Comparison of ENCODE assay signal across 8 cellular contexts in genomic region chr20:20712474-20713243, GRCh38. TPM values are rescaled to one million over a fixed set of nuclear protein-coding genes. Genes with fewer than 3 reads are reported as not detected.
A peak's percentile ranks its signal among the peaks of the same experiment; 100 is the strongest.
DNase-seq lines count a peak whose midpoint lies in the region; ATAC-seq, FAIRE-seq and TF ChIP-seq lines count a peak whose summit lies in the region.

TSS of gene RALGAPA2 (minus strand) at chr20:20712644. CDS start at chr20:20712480, 164 bp downstream.

- H3K27ac ChIP-seq in C4-2B (peak within 1 kb of the TSS; percentile 61), HepG2 (ENCODE audit: extremely low read length, insufficient read depth, low read length) (peak within 1 kb of the TSS; percentile 77)

- H3K4me1 ChIP-seq in HepG2 (ENCODE audit: insufficient read depth, low read length): peaks cover 34% of the 10 kb centered on the region

- DNase-seq in NCI-H82 (lab: John Stamatoyannopoulos, UW) (peak; percentile 99), dermis microvascular lymphatic vessel endothelial cell (ENCODE audit: low read depth in 2 of 2) (peak; percentile 98 to 99), HepG2 (ENCODE audit: low spot score) (peak; percentile 100)
- peak; percentile 97 to 98 for DNase-seq in activated CD4-positive, alpha-beta T cell treated with anti-CD3 and anti-CD28 coated beads, Interleukin-2, amount 50 U/mL, for 48 hours
- DNase-seq in stimulated activated CD4-positive, alpha-beta T cell treated with anti-CD3 and anti-CD28 coated beads, Interleukin-4, amount 100 ng/mL, for 1 hour: peak; percentile 97

- intact Hi-C loops in HepG2 (cut with micrococcal nuclease; ENCODE audit: unreplicated experiment): loop anchor here (1.0 to 5.0 kb wide), 3 partner anchors 13 to 590 kb away; partner anchors contain the start of gene XRN2

- peaks cover 32% of the 10 kb centered on the region for H3K79me2 ChIP-seq in HepG2 (ENCODE audit: insufficient read depth, low read length)

- peak; percentile 86 to 94 for TF ChIP-seq POLR2A in HepG2 (IDR thresholded peaks at IDR 0.05; ENCODE audit: insufficient read depth in 1 of 2, low read depth in 2 of 2, low read length in 2 of 2)

- BruUV-seq in HepG2 (replicated peaks; lab: Mats Ljungman, UMichigan): no TSS peak

- POLR2A ChIA-PET in HepG2 (lab: Yijun Ruan, JAX): interaction anchor here (0.6 to 2.0 kb wide), 12 partner anchors 8 to 1778 kb away, joined by 3 to 23 read pairs (median 4); partner anchors contain the start of genes CFAP61, CRNKL1 and XRN2

- H3K9me3 ChIP-seq in HepG2 (ENCODE audit: low read length): no peaks in the 10 kb centered on the region

- H3K4me3 ChIP-seq in HepG2 (replicated peaks in 1 of 3; ENCODE audit: insufficient read depth in 1 of 3, low read depth in 2 of 3, low read length in 3 of 3): peak within 1 kb of the TSS; percentile 83 to 99 (median 94)

- peak; percentile 94 for ATAC-seq in GM19397 (IDR thresholded peaks at IDR 0.05; ENCODE audit: unreplicated experiment)
- peak; percentile 92 for ATAC-seq in HG03571 (IDR thresholded peaks at IDR 0.05; ENCODE audit: unreplicated experiment)
- ATAC-seq in HepG2: peak; percentile 96

- H4K20me1 ChIP-seq in HepG2 (ENCODE audit: insufficient read depth, low read length): no peaks in the 10 kb centered on the region

- TF ChIP-seq EP300 in HepG2 (IDR thresholded peaks at IDR 0.05; ENCODE audit: low read depth in 2 of 2, low read length in 2 of 2) (no peak), HepG2 (CRISPR knock-in tag; IDR thresholded peaks at IDR 0.05; ENCODE audit: borderline replicate concordance) (no peak)

- in situ Hi-C loops in HepG2 (cut with HindIII; ENCODE audit: extremely low pct_ligation_motif_present, low pct_unique_long_range_greater_than_20kb): no loop called here

- WGBS in HepG2 (ENCODE audit: low lambda C conversion rate): 1% methylated on average over 33 of the region's 87 CpGs

- CTCF ChIA-PET in HepG2 (lab: Yijun Ruan, JAX; ENCODE audit: low intra/inter-chr PET ratio, low total read pairs): no interaction called here

- TF ChIP-seq RAD21 in HepG2 (CRISPR knock-in tag; IDR thresholded peaks at IDR 0.05): peak; percentile 29; the same call in 1 of the 2 replicates

- H2AFZ ChIP-seq in HepG2 (ENCODE audit: low read length): peak within 1 kb of the TSS; percentile 89

- no peak for TF ChIP-seq CTCF in C4-2B (conservative IDR thresholded peaks at IDR 0.05)
- TF ChIP-seq CTCF in HepG2 (CRISPR knock-in tag; IDR thresholded peaks at IDR 0.05): peak; percentile 53

- no peaks in the 10 kb centered on the region for H3K36me3 ChIP-seq in HepG2 (replicated peaks in 1 of 2; ENCODE audit: control insufficient read depth in 1 of 2, insufficient read depth in 2 of 2, low read length in 2 of 2)

- peak; percentile 89 for FAIRE-seq in HepG2 (lab: Jason Lieb, UNC)

- no peaks in the 10 kb centered on the region; a peak in 2 of 5 replicates for H3K27me3 ChIP-seq in HepG2 (ENCODE audit: control insufficient read depth in 1 of 2, insufficient read depth in 2 of 2, low read length in 2 of 2)

- peak within 1 kb of the TSS; percentile 83 for H3K9ac ChIP-seq in HepG2 (ENCODE audit: insufficient read depth, low read depth, low read length)

- peak within 1 kb of the TSS; percentile 98 for H3K4me2 ChIP-seq in HepG2 (ENCODE audit: low read depth, low read length)

TF ChIP-seq in HepG2, 621 proteins besides CTCF, POLR2A, EP300 and RAD21 (continues in another document):
- TF ChIP-seq IKZF5 (CRISPR knock-in tag; IDR thresholded peaks at IDR 0.05) (peak; percentile 85; the same call in 1 of the 2 replicates), RARA (CRISPR knock-in tag; IDR thresholded peaks at IDR 0.05) (peak; percentile 62), ZNF558 (CRISPR knock-in tag; IDR thresholded peaks at IDR 0.05; ENCODE audit: borderline replicate concordance) (no peak), PRDM4 (CRISPR knock-in tag; IDR thresholded peaks at IDR 0.05; ENCODE audit: borderline replicate concordance) (no peak), KAT8 (CRISPR knock-in tag; IDR thresholded peaks at IDR 0.05) (no peak; the same call in none of the 2 replicates), POGK (CRISPR knock-in tag; conservative IDR thresholded peaks at IDR 0.05) (peak; percentile 87), ZNF619 (CRISPR knock-in tag; IDR thresholded peaks at IDR 0.05) (no peak; the same call in 1 of the 2 replicates), IRF2 (CRISPR knock-in tag; IDR thresholded peaks at IDR 0.05) (peak; percentile 99), ATF4 (CRISPR knock-in tag; IDR thresholded peaks at IDR 0.05) (no peak), ZFP82 (CRISPR knock-in tag; IDR thresholded peaks at IDR 0.05; ENCODE audit: borderline replicate concordance) (peak; percentile 97), KLF13 (CRISPR knock-in tag; IDR thresholded peaks at IDR 0.05) (no peak)

RNA-seq across cellular contexts. Expression of gene RALGAPA2, which starts in this region (rescaled TPM):
- total RNA-seq in dermis microvascular lymphatic vessel endothelial cell (20.4 and 40.1 TPM in 2 replicates), HepG2 (2016; rRNA removed; fragmentation: Illumina TruSeq; extraction: Trizol) (17.7 and 18.3 TPM in 2 replicates)
- 3.1 and 4.5 TPM in 2 replicates for total RNA-seq in HepG2 (2016; cell fraction: cytosol; rRNA removed; fragmentation: Illumina TruSeq; extraction: Trizol; ENCODE audit: low read depth)
- 16.3 and 18.8 TPM in 2 replicates for total RNA-seq in HepG2 (2016; cell fraction: insoluble cytoplasmic fraction; rRNA removed; fragmentation: Illumina TruSeq; extraction: Trizol)
- total RNA-seq in HepG2 (2016; cell fraction: membrane; rRNA removed; fragmentation: Illumina TruSeq; extraction: Trizol): 6.5 and 7.8 TPM in 2 replicates
- total RNA-seq in HepG2 (2016; cell fraction: nucleus; rRNA removed; fragmentation: Illumina TruSeq; extraction: Trizol): 29.6 and 31.7 TPM in 2 replicates
- polyA plus RNA-seq in HepG2 (2011; rRNA removed): 13.8 and 15.7 TPM in 2 replicates
- polyA plus RNA-seq in HepG2 (2011; cell fraction: cytosol; rRNA removed): 8.0 and 13.3 TPM in 2 replicates
- polyA plus RNA-seq in HepG2 (2011; cell fraction: nucleus; rRNA removed): 38.4 and 38.5 TPM in 2 replicates
- 18.4 and 27.5 TPM in 2 replicates for polyA plus RNA-seq in HepG2 (2012)
- polyA plus RNA-seq in HepG2 (2016; cell fraction: cytosol; fragmentation: Illumina TruSeq; extraction: Trizol; ENCODE audit: low read depth): 0.49 and 0.67 TPM in 2 replicates
- 8.9 and 11.7 TPM in 2 replicates for polyA plus RNA-seq in HepG2 (2016; cell fraction: insoluble cytoplasmic fraction; fragmentation: Illumina TruSeq; extraction: Trizol; ENCODE audit: low read depth)
- 1.2 and 1.7 TPM in 2 replicates for polyA plus RNA-seq in HepG2 (2016; cell fraction: membrane; fragmentation: Illumina TruSeq; extraction: Trizol; ENCODE audit: low read depth)
- polyA plus RNA-seq in HepG2 (2016; cell fraction: nucleus; fragmentation: Illumina TruSeq; extraction: Trizol; ENCODE audit: insufficient read depth, low read depth): 17.2 and 18.1 TPM in 2 replicates
- 7.3 and 40.9 TPM in 2 replicates for polyA minus RNA-seq in HepG2 (2011; rRNA and poly(A)+ RNA removed; ENCODE audit: low replicate concordance)
- 20.8 and 29.0 TPM in 2 replicates for polyA minus RNA-seq in HepG2 (2011; cell fraction: cytosol; rRNA and poly(A)+ RNA removed)
- 158 and 172 TPM in 2 replicates for polyA minus RNA-seq in HepG2 (2011; cell fraction: nucleus; rRNA and poly(A)+ RNA removed)

Comparison
In these comparisons a context has a peak if more than half of its experiments do, and no peak if none do; other contexts are left out.
1. Peak in every context shown above with its lines: DNase-seq, ATAC-seq, H3K4me3 ChIP-seq and H3K27ac ChIP-seq.